21 cellular contexts compared by ENCODE assay signal in genomic region chr1:151977662-151978230, GRCh38.
"Had no signal": no experiment of that assay in that cellular context is flagged by ENCODE, and none has a peak within 500 bp of the region (broad histone marks: within the 10 kb centered on the region; RNA-seq: fewer than 3 reads in every experiment).

No MANE protein-coding gene starts in this region.

- H3K9ac ChIP-seq: parathyroid adenoma had no signal

- H3K4me3 Mint-ChIP-seq: activated CD4-positive, alpha-beta T cell treated with anti-CD3 and anti-CD28 coated beads, Interleukin-2, amount 10 ng/mL, durations not matched to agents 24 days and 14 days; activated CD8-positive, alpha-beta T cell treated with anti-CD3 and anti-CD28 coated beads, Interleukin-2, amount 10 ng/mL, durations not matched to agents 7 days and 5 days; activated naive CD8-positive, alpha-beta T cell treated with anti-CD3 and anti-CD28 coated beads, Interleukin-2, amount 10 ng/mL, durations not matched to agents 7 days and 5 days; activated T-cell treated with anti-CD3 and anti-CD28 coated beads, Interleukin-2, amount 50 U/mL, for 24 hours; effector memory CD8-positive, alpha-beta T cell; mesothelial cell of epicardium; natural killer cell treated with Interleukin-12 subunit alpha and Interleukin-12 subunit beta and Interleukin-15 and Interleukin-18, amount 100 ng/mL, for 72 hours; T-helper 2 cell treated with Interferon-gamma antibody and Interleukin-4, amounts not matched to agents 5 μg/mL and 100 μg/mL, for 36 hours had no signal

- H3K27me3 Mint-ChIP-seq: activated T-cell treated with anti-CD3 and anti-CD28 coated beads, Interleukin-2, amount 50 U/mL, for 24 hours; effector memory CD8-positive, alpha-beta T cell had no signal

- H3K9me3 ChIP-seq: body of pancreas, sigmoid colon, spleen, tibial artery, vagina had no signal

- H3K79me2 ChIP-seq: parathyroid adenoma had no signal

- DNase-seq: activated CD4-positive, alpha-beta T cell treated with anti-CD3 and anti-CD28 coated beads, Interleukin-2, amount 10 ng/mL, durations not matched to agents 24 days and 14 days; activated CD4-positive, CD25-positive, alpha-beta regulatory T cell; activated CD8-positive, alpha-beta T cell treated with anti-CD3 and anti-CD28 coated beads, Interleukin-2, amount 10 ng/mL, durations not matched to agents 7 days and 5 days; activated naive CD4-positive, alpha-beta T cell treated with Interleukin-2 at 50 U/mL for 16 hours; activated naive CD8-positive, alpha-beta T cell treated with anti-CD3 and anti-CD28 coated beads, Interleukin-2, amount 10 ng/mL, durations not matched to agents 7 days and 5 days; activated T-cell treated with anti-CD3 and anti-CD28 coated beads, Interleukin-2, amount 50 U/mL, for 24 hours; amygdala; body of pancreas; effector memory CD8-positive, alpha-beta T cell; sigmoid colon; spleen; stimulated activated CD8-positive, alpha-beta memory T cell treated with anti-CD3 and anti-CD28 coated beads, Interleukin-4, amount 100 ng/mL, for 48 hours; stimulated activated naive CD4-positive, alpha-beta T cell treated with Interleukin-2 at 50 U/mL for 16 hours; substantia nigra; tibial artery had no signal

- H3K4me1 ChIP-seq: parathyroid adenoma had no signal

- H3K9me3 Mint-ChIP-seq: activated CD4-positive, alpha-beta T cell treated with anti-CD3 and anti-CD28 coated beads, Interleukin-2, amount 10 ng/mL, durations not matched to agents 24 days and 14 days; activated naive CD8-positive, alpha-beta T cell treated with anti-CD3 and anti-CD28 coated beads, Interleukin-2, amount 10 ng/mL, durations not matched to agents 7 days and 5 days; activated T-cell treated with anti-CD3 and anti-CD28 coated beads, Interleukin-2, amount 50 U/mL, for 24 hours; activated T-helper 2 cell treated with anti-CD3 and anti-CD28 coated beads, Interferon-gamma antibody, Interleukin-2, Interleukin-4, amounts not matched to agents 10 μg/mL and 5 μg/mL and 100 μg/mL, durations not matched to agents 14 hours and 24 hours and 36 hours; effector memory CD8-positive, alpha-beta T cell; mesothelial cell of epicardium; natural killer cell treated with Interleukin-12 subunit alpha and Interleukin-12 subunit beta and Interleukin-15 and Interleukin-18, amount 100 ng/mL, for 72 hours; T-helper 2 cell treated with Interferon-gamma antibody and Interleukin-4, amounts not matched to agents 5 μg/mL and 100 μg/mL, for 36 hours had no signal

- H3K27ac ChIP-seq: body of pancreas, parathyroid adenoma, sigmoid colon, spleen, tibial artery, vagina had no signal

- ATAC-seq: activated CD8-positive, alpha-beta T cell treated with anti-CD3 and anti-CD28 coated beads, Interleukin-2, amount 10 ng/mL, durations not matched to agents 7 days and 5 days; body of pancreas; effector memory CD8-positive, alpha-beta T cell; natural killer cell treated with Interleukin-12 subunit alpha and Interleukin-12 subunit beta and Interleukin-15 and Interleukin-18, amount 100 ng/mL, for 72 hours had no signal

- H3K27me3 ChIP-seq: body of pancreas, sigmoid colon, spleen, tibial artery, vagina had no signal

- H3K4me3 ChIP-seq: body of pancreas, sigmoid colon, spleen, tibial artery, vagina had no signal

- H3K27ac Mint-ChIP-seq: activated CD4-positive, alpha-beta T cell treated with anti-CD3 and anti-CD28 coated beads, Interleukin-2, amount 10 ng/mL, durations not matched to agents 24 days and 14 days; activated CD8-positive, alpha-beta T cell treated with anti-CD3 and anti-CD28 coated beads, Interleukin-2, amount 10 ng/mL, durations not matched to agents 7 days and 5 days; activated naive CD8-positive, alpha-beta T cell treated with anti-CD3 and anti-CD28 coated beads, Interleukin-2, amount 10 ng/mL, durations not matched to agents 7 days and 5 days; activated T-cell treated with anti-CD3 and anti-CD28 coated beads, Interleukin-2, amount 50 U/mL, for 24 hours; activated T-helper 2 cell treated with anti-CD3 and anti-CD28 coated beads, Interferon-gamma antibody, Interleukin-2, Interleukin-4, amounts not matched to agents 10 μg/mL and 5 μg/mL and 100 μg/mL, durations not matched to agents 14 hours and 24 hours and 36 hours; effector memory CD8-positive, alpha-beta T cell; mesothelial cell of epicardium; T-helper 2 cell treated with Interferon-gamma antibody and Interleukin-4, amounts not matched to agents 5 μg/mL and 100 μg/mL, for 36 hours had no signal

- H2AFZ ChIP-seq: parathyroid adenoma had no signal
